ENCODE assay signal across 11 cellular contexts in the genomic region with DNA sequence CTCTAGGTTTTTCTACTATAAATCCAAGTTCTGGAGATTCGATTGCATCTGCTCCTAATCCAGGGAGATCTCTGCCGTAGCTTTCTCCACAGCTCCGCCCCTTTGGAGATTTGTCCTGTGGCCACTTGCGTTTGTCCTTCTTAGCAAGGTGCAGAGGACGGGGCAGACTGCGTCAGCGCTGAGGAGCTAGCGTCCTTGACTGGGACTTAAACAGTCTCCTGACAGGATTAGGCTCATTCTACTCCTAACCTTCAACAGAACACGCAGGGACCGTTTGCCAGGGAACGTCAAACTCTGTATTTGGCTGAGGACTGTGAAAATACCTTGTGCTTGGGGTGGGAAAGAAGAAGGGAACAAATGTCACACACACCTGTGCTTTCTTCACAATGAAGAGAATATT. TPM values are rescaled to one million over a fixed set of nuclear protein-coding genes. Genes with fewer than 3 reads are reported as not detected.
DNase-seq lines count a peak whose midpoint lies in the region; ATAC-seq and TF ChIP-seq lines count a peak whose summit lies in the region.
"Had no signal": no experiment of that assay in that cellular context is flagged by ENCODE, and none has a peak within 500 bp of the region (broad histone marks: within the 10 kb centered on the region; RNA-seq: fewer than 3 reads in every experiment).

No MANE protein-coding gene starts in this region.

- no peaks in the 10 kb centered on the region for H3K36me3 ChIP-seq in adrenal gland (replicated peaks in 1 of 2)
- H3K36me3 ChIP-seq in upper lobe of right lung, result no peaks in the 10 kb centered on the region
- H3K36me3 ChIP-seq in tibial nerve, result no peaks in the 10 kb centered on the region

- H3K9me3 Mint-ChIP-seq in nephron progenitor cell, result peaks cover 17% of the 10 kb centered on the region
- H3K9me3 Mint-ChIP-seq in T-helper 2 cell treated with Interferon-gamma antibody and Interleukin-4, amounts not matched to agents 5 μg/mL and 100 μg/mL, for 36 hours, result no peaks in the 10 kb centered on the region

- peaks cover 9% of the 10 kb centered on the region for H3K27me3 Mint-ChIP-seq in nephron progenitor cell (ENCODE audit: low read depth, poor library complexity)
- H3K27me3 Mint-ChIP-seq in T-helper 2 cell treated with Interferon-gamma antibody and Interleukin-4, amounts not matched to agents 5 μg/mL and 100 μg/mL, for 36 hours (ENCODE audit: low read depth), result peaks cover 2% of the 10 kb centered on the region

- H3K4me1 Mint-ChIP-seq in nephron progenitor cell, result peaks cover 40% of the 10 kb centered on the region
- H3K4me1 Mint-ChIP-seq in T-helper 2 cell treated with Interferon-gamma antibody and Interleukin-4, amounts not matched to agents 5 μg/mL and 100 μg/mL, for 36 hours (ENCODE audit: low read depth), result no peaks in the 10 kb centered on the region

- H3K27ac Mint-ChIP-seq in nephron progenitor cell, result no peak overlapping the region
- no peak overlapping the region for H3K27ac Mint-ChIP-seq in T-helper 2 cell treated with Interferon-gamma antibody and Interleukin-4, amounts not matched to agents 5 μg/mL and 100 μg/mL, for 36 hours

- H3K27ac ChIP-seq in adrenal gland (peak overlapping the region; percentile 22 to 90 (median 85)), upper lobe of right lung (peak overlapping the region; percentile 70), tibial nerve (peak overlapping the region in 2 of 4 donors; percentile 61 to 78)

- TF ChIP-seq EP300 in tibial nerve (IDR thresholded peaks at IDR 0.05), result peak in 1 of 2 donors; percentile 63

- H3K27me3 ChIP-seq in adrenal gland (no peaks in the 10 kb centered on the region), upper lobe of right lung (no peaks in the 10 kb centered on the region), tibial nerve (no peaks in the 10 kb centered on the region)

- intact Hi-C loops in adrenal gland (cut with DNase I) (no loop called here), left cardiac atrium (cut with DNase I) (loop anchor here in 1 of 2 donors (5.0 kb wide), 1 partner anchor 111 kb away; no protein-coding TSS in a partner anchor), upper lobe of right lung (cut with DNase I) (no loop called here)

- TF ChIP-seq CTCF in adrenal gland (IDR thresholded peaks at IDR 0.05) (no peak), nephron progenitor cell (IDR thresholded peaks at IDR 0.05) (no peak), upper lobe of right lung (IDR thresholded peaks at IDR 0.05) (peak; percentile 7), tibial nerve (IDR thresholded peaks at IDR 0.05) (no peak)

- peaks cover 13% of the 10 kb centered on the region for H3K36me3 Mint-ChIP-seq in nephron progenitor cell (ENCODE audit: low read depth)
- no peaks in the 10 kb centered on the region for H3K36me3 Mint-ChIP-seq in T-helper 2 cell treated with Interferon-gamma antibody and Interleukin-4, amounts not matched to agents 5 μg/mL and 100 μg/mL, for 36 hours (ENCODE audit: low read depth)

- TF ChIP-seq POLR2A in adrenal gland (IDR thresholded peaks at IDR 0.05) (peak; percentile 71 to 94), tibial nerve (IDR thresholded peaks at IDR 0.05) (no peak)

- WGBS in adrenal gland, 4 donors, result 22 to 38% (median 27%) methylated on average over 9 to 11 of the region's 11 CpGs
- 60 to 72% methylated on average over 11 of the region's 11 CpGs for WGBS in tibial nerve, 2 donors

- peak; percentile 86 to 93 (median 91) for DNase-seq in adrenal gland
- DNase-seq in left cardiac atrium, result peak; percentile 56
- no peak for DNase-seq in nephron progenitor cell
- peak; percentile 71 for DNase-seq in upper lobe of right lung
- no peak for DNase-seq in tibial nerve (ENCODE audit: low spot score in 2 of 2)
- no peak for DNase-seq in NOMO-1 (lab: John Stamatoyannopoulos, UW; ENCODE audit: unreplicated experiment in 2 of 2)
- DNase-seq in T-helper 2 cell treated with Interferon-gamma antibody and Interleukin-4, amounts not matched to agents 5 μg/mL and 100 μg/mL, for 36 hours (ENCODE audit: low spot score), result no peak
- no peak for DNase-seq in NCI-H226
- DNase-seq: Karpas-422, midbrain, T-helper 1 cell had no signal

- peaks cover 15 to 49% of the 10 kb centered on the region in 2 donors for H3K4me1 ChIP-seq in adrenal gland (replicated peaks in 1 of 2)
- no peaks in the 10 kb centered on the region for H3K4me1 ChIP-seq in upper lobe of right lung
- H3K4me1 ChIP-seq in tibial nerve, result peaks cover 0 to 27% (median 5%) of the 10 kb centered on the region in 4 donors

- peak overlapping the region in 2 of 4 donors; percentile 31 to 46 for H3K4me3 ChIP-seq in adrenal gland
- peak overlapping the region; percentile 37 for H3K4me3 ChIP-seq in upper lobe of right lung
- peak overlapping the region in 1 of 4 donors; percentile 41 for H3K4me3 ChIP-seq in tibial nerve

- ATAC-seq in left cardiac atrium, result peak in 1 of 2 donors; percentile 63
- ATAC-seq in upper lobe of right lung, result peak; percentile 86

- H3K9me3 ChIP-seq in adrenal gland (replicated peaks in 1 of 3) (no peaks in the 10 kb centered on the region), upper lobe of right lung (no peaks in the 10 kb centered on the region), tibial nerve (peaks cover 0 to 10% (median 0%) of the 10 kb centered on the region in 4 donors)

- peak overlapping the region; percentile 54 for H3K4me3 Mint-ChIP-seq in nephron progenitor cell
- H3K4me3 Mint-ChIP-seq in T-helper 2 cell treated with Interferon-gamma antibody and Interleukin-4, amounts not matched to agents 5 μg/mL and 100 μg/mL, for 36 hours, result no peak overlapping the region

RNA-seq across cellular contexts. Expression of gene SORBS2, which starts 38.6 kb away (rescaled TPM):
- total RNA-seq in adrenal gland (100 to 1,000 TPM; 462 to 875 (median 657) TPM), left cardiac atrium (100 to 1,000 TPM; 439 to 535 TPM), upper lobe of right lung (44.9 TPM), tibial nerve (100 to 1,000 TPM in 1 of 4 donors, 10 to 100 TPM in 3; 45.3 to 135 (median 76.2) TPM)
- polyA plus RNA-seq in adrenal gland, result 100 to 1,000 TPM; 129 to 542 (median 186) TPM

Comparison
In these comparisons a context has a peak if more than half of its experiments do, and no peak if none do; other contexts are left out.
1. DNase-seq: peak in adrenal gland (7 of 7), left cardiac atrium (single experiment) and upper lobe of right lung (single experiment); none in nephron progenitor cell (single experiment), tibial nerve (0 of 2), NOMO-1 (0 of 2), T-helper 2 cell treated with Interferon-gamma antibody and Interleukin-4, amounts not matched to agents 5 μg/mL and 100 μg/mL, for 36 hours (single experiment) and NCI-H226 (single experiment).
2. POLR2A ChIP-seq: peak in adrenal gland (2 of 2); none in tibial nerve (0 of 2).